ENCODE assay signal across 9 cellular contexts in genomic region chr13:74128171-74128767, GRCh38. TPM values are rescaled to one million over a fixed set of nuclear protein-coding genes. Genes with fewer than 3 reads are reported as not detected.
DNase-seq lines count a peak whose midpoint lies in the region; ATAC-seq and TF ChIP-seq lines count a peak whose summit lies in the region.
"Had no signal": no experiment of that assay in that cellular context is flagged by ENCODE, and none has a peak within 500 bp of the region (broad histone marks: within the 10 kb centered on the region; RNA-seq: fewer than 3 reads in every experiment).

No MANE protein-coding gene starts in this region.

- peaks cover 13% of the 10 kb centered on the region for H3K27me3 Mint-ChIP-seq in CD4-positive, CD25-positive, alpha-beta regulatory T cell
- no peaks in the 10 kb centered on the region for H3K27me3 Mint-ChIP-seq in activated naive CD8-positive, alpha-beta T cell

- peaks cover 54% of the 10 kb centered on the region for H3K4me1 ChIP-seq in CD4-positive, CD25-positive, alpha-beta regulatory T cell (ENCODE audit: control insufficient read depth, insufficient read depth, low read length, poor library complexity, severe bottlenecking)
- H3K4me1 ChIP-seq in HCT116 (ENCODE audit: control insufficient read depth in 1 of 2, insufficient read depth in 2 of 2, low read length in 2 of 2) = peaks cover 35% of the 10 kb centered on the region in 2 experiments
- H3K4me1 ChIP-seq in mesendoderm (ENCODE audit: control insufficient read depth, low read depth, low read length) = peaks cover 2% of the 10 kb centered on the region

- intact Hi-C loops in HCT116 (cut with micrococcal nuclease) = no loop called here

- no peak for DNase-seq in CD4-positive, CD25-positive, alpha-beta regulatory T cell
- DNase-seq in HCT116 (ENCODE audit: low read depth, low spot score) (no peak), mesendoderm (peak; percentile 10), ecto neural progenitor cell (ENCODE audit: low spot score) (no peak), cerebellar nuclear complex (lab: John Stamatoyannopoulos, UW) (no peak), NCI-H510A (lab: John Stamatoyannopoulos, UW) (no peak)
- DNase-seq: NCI-H446 had no signal

- no CpG with 5 or more reads among the region's 6 CpGs for WGBS in mesendoderm (ENCODE audit: extremely low coverage, insufficient coverage, low lambda C conversion rate)

- H3K4ac ChIP-seq in mesendoderm (ENCODE audit: low read depth, low read length) = no peak overlapping the region

- H3K79me1 ChIP-seq in mesendoderm (ENCODE audit: low read length) = peaks cover 11% of the 10 kb centered on the region

- no peak overlapping the region for H3K56ac ChIP-seq in mesendoderm (ENCODE audit: low read length)

- no peak overlapping the region for H4K8ac ChIP-seq in mesendoderm (ENCODE audit: low read depth, low read length)

- no peak overlapping the region for H3K23ac ChIP-seq in mesendoderm (ENCODE audit: low read length)

- RAD21 ChIA-PET in HCT116 (lab: Charles Lee; ENCODE audit: low non-redundant PET in 1 of 2, low total read pairs in 2 of 2, uncharacterized antibody in 2 of 2, unreplicated experiment in 2 of 2) = no interaction called here

- POLR2A ChIA-PET in HCT116 (lab: Charles Lee) = no interaction called here

- ATAC-seq in CD4-positive, CD25-positive, alpha-beta regulatory T cell (ENCODE audit: low read depth in 2 of 2) = no peak
- ATAC-seq in HCT116 (0 out of 2 replicates have a peak, but pooled peaks have one; percentile 49), GM21529 (IDR thresholded peaks at IDR 0.05; ENCODE audit: unreplicated experiment) (no peak)

- no peak overlapping the region for H3K18ac ChIP-seq in mesendoderm (ENCODE audit: low read length)

- no peak for TF ChIP-seq RAD21 in HCT116 (IDR thresholded peaks at IDR 0.05; ENCODE audit: low read depth)

- H3K27me3 ChIP-seq in CD4-positive, CD25-positive, alpha-beta regulatory T cell (ENCODE audit: control insufficient read depth, insufficient read depth, low read length) = no peaks in the 10 kb centered on the region
- H3K27me3 ChIP-seq in HCT116 (ENCODE audit: insufficient read depth, low read length) (no peaks in the 10 kb centered on the region), mesendoderm (ENCODE audit: insufficient read depth, low read length, poor library complexity) (no peaks in the 10 kb centered on the region)

- H3K36me3 Mint-ChIP-seq in CD4-positive, CD25-positive, alpha-beta regulatory T cell = peaks cover 5% of the 10 kb centered on the region
- no peaks in the 10 kb centered on the region for H3K36me3 Mint-ChIP-seq in activated naive CD8-positive, alpha-beta T cell

- H3K4me2 ChIP-seq in HCT116 (ENCODE audit: low read length) (peak overlapping the region; percentile 65), mesendoderm (ENCODE audit: low read length) (no peak overlapping the region)

- TF ChIP-seq CTCF in HCT116 (IDR thresholded peaks at IDR 0.05 in 2 of 3, conservative IDR thresholded peaks at IDR 0.05 in 1 of 3; ENCODE audit: borderline replicate concordance in 1 of 3, insufficient read depth in 1 of 3, low read depth in 2 of 3, low read length in 2 of 3) = no peak

- H2BK5ac ChIP-seq in mesendoderm (ENCODE audit: low read length) = no peak overlapping the region

- no peaks in the 10 kb centered on the region for H3K9me3 Mint-ChIP-seq in CD4-positive, CD25-positive, alpha-beta regulatory T cell
- H3K9me3 Mint-ChIP-seq in activated naive CD8-positive, alpha-beta T cell (ENCODE audit: low read depth) = no peaks in the 10 kb centered on the region

- H3K4me3 ChIP-seq in CD4-positive, CD25-positive, alpha-beta regulatory T cell (ENCODE audit: low read depth, low read length) = peak overlapping the region; percentile 98
- peak overlapping the region in 1 of 2 experiments; percentile 29; a peak in 1 of 4 replicates for H3K4me3 ChIP-seq in HCT116 (replicated peaks in 1 of 2; ENCODE audit: low read depth in 1 of 2, low read length in 2 of 2)
- H3K4me3 ChIP-seq in mesendoderm (ENCODE audit: low read length) = no peak overlapping the region

- peak overlapping the region in 3 of 4 donors; percentile 45 to 72 (median 46) for H3K4me3 Mint-ChIP-seq in CD4-positive, CD25-positive, alpha-beta regulatory T cell
- H3K4me3 Mint-ChIP-seq in activated naive CD8-positive, alpha-beta T cell = peak overlapping the region; percentile 43

- no peaks in the 10 kb centered on the region for H3K9me3 ChIP-seq in CD4-positive, CD25-positive, alpha-beta regulatory T cell (ENCODE audit: control insufficient read depth in 2 of 2, low read length in 2 of 2)
- H3K9me3 ChIP-seq in HCT116 (ENCODE audit: control insufficient read depth in 1 of 2, insufficient read depth in 1 of 2, low read depth in 1 of 2, low read length in 2 of 2) = no peaks in the 10 kb centered on the region

- H3K9ac ChIP-seq in HCT116 (ENCODE audit: low read length) (no peak overlapping the region), mesendoderm (ENCODE audit: low read length) (no peak overlapping the region)

- no peak for TF ChIP-seq POLR2A in HCT116 (IDR thresholded peaks at IDR 0.05; ENCODE audit: borderline replicate concordance, extremely low read depth, insufficient read depth, insufficient read length)

- H2BK15ac ChIP-seq in mesendoderm (replicated peaks; ENCODE audit: low read depth) = no peak overlapping the region

- H3K79me2 ChIP-seq in HCT116 (ENCODE audit: insufficient read depth, low read length) (0 out of 2 replicates have a peak, but pooled peaks cover 4% of the 10 kb centered on the region), mesendoderm (ENCODE audit: control insufficient read depth, insufficient read depth, low read length) (peaks cover 20% of the 10 kb centered on the region)

- H4K20me1 ChIP-seq in HCT116 (ENCODE audit: insufficient read depth) = no peaks in the 10 kb centered on the region

- no peak overlapping the region for H2BK120ac ChIP-seq in mesendoderm (ENCODE audit: low read depth, low read length)

- H4K5ac ChIP-seq in mesendoderm (ENCODE audit: low read length) = no peak overlapping the region

- no peaks in the 10 kb centered on the region for H3K36me3 ChIP-seq in CD4-positive, CD25-positive, alpha-beta regulatory T cell (ENCODE audit: control insufficient read depth, insufficient read depth, low read length)
- H3K36me3 ChIP-seq in HCT116 (ENCODE audit: control insufficient read depth in 1 of 2, insufficient read depth in 2 of 2, low read length in 2 of 2) (no peaks in the 10 kb centered on the region), mesendoderm (ENCODE audit: control insufficient read depth, insufficient read depth, low read length) (no peaks in the 10 kb centered on the region)

- no TSS peak for BruUV-seq in HCT116 (replicated peaks; lab: Mats Ljungman, UMichigan)

- no peaks in the 10 kb centered on the region for H3K9me2 ChIP-seq in HCT116 (ENCODE audit: insufficient read depth)

- CTCF ChIA-PET in HCT116 (lab: Charles Lee) = no interaction called here

- H2AFZ ChIP-seq in HCT116 (ENCODE audit: low read depth, low read length, poor library complexity, severe bottlenecking) = peak overlapping the region; percentile 69

- peak overlapping the region in 2 of 3 donors; percentile 53 to 73 for H3K27ac Mint-ChIP-seq in CD4-positive, CD25-positive, alpha-beta regulatory T cell
- peak overlapping the region; percentile 86 for H3K27ac Mint-ChIP-seq in activated naive CD8-positive, alpha-beta T cell

- no peak overlapping the region for H2AK5ac ChIP-seq in mesendoderm (ENCODE audit: low read length)

- peak overlapping the region; percentile 93 for H3K27ac ChIP-seq in CD4-positive, CD25-positive, alpha-beta regulatory T cell (ENCODE audit: insufficient read depth, low read length, poor library complexity, severe bottlenecking)
- H3K27ac ChIP-seq in HCT116 (ENCODE audit: low read depth, low read length) = peak overlapping the region; percentile 22; the same call in 1 of the 2 replicates
- H3K27ac ChIP-seq in mesendoderm (ENCODE audit: low read depth, low read length) = no peak overlapping the region

- H3K4me1 Mint-ChIP-seq in CD4-positive, CD25-positive, alpha-beta regulatory T cell = peaks cover 50 to 86% (median 70%) of the 10 kb centered on the region in 4 donors
- peaks cover 78% of the 10 kb centered on the region for H3K4me1 Mint-ChIP-seq in activated naive CD8-positive, alpha-beta T cell (ENCODE audit: low read depth)

TF ChIP-seq in HCT116, 20 proteins besides CTCF, POLR2A, EP300 and RAD21:
- TF ChIP-seq EGR1 (IDR thresholded peaks at IDR 0.05; ENCODE audit: low read depth) (peak; percentile 67; the same call in 1 of the 2 replicates), ZNF274 (IDR thresholded peaks at IDR 0.05; ENCODE audit: low read depth, low read length) (no peak), SP1 (IDR thresholded peaks at IDR 0.05; ENCODE audit: low read depth) (0 out of 2 replicates have a peak, but pooled peaks have one; percentile 13), FOSL1 (IDR thresholded peaks at IDR 0.05; ENCODE audit: low read depth) (no peak), POLR2AphosphoS5 (IDR thresholded peaks at IDR 0.05; ENCODE audit: low read depth, low read length) (no peak)
TF ChIP-seq in HCT116: peak in this region for 2.

RNA-seq across cellular contexts. Expression of gene KLF12, which starts 5.9 kb away (rescaled TPM):
- 95.1 TPM for total RNA-seq in CD4-positive, CD25-positive, alpha-beta regulatory T cell
- 10 to 100 TPM; 18.7 to 28.9 (median 26.1) TPM for polyA plus RNA-seq in CD4-positive, CD25-positive, alpha-beta regulatory T cell
- 7.8 TPM for total RNA-seq in HCT116 (2021; ENCODE audit: unreplicated experiment)
- 1.6 and 2.5 TPM in 2 replicates for polyA plus RNA-seq in HCT116 (2012)
- polyA plus RNA-seq in mesendoderm (2013, experiment 1 of 2) = 7.0 TPM
- 6.6 TPM for polyA plus RNA-seq in mesendoderm (2013, experiment 2 of 2)

Comparison
In these comparisons a context has a peak if more than half of its experiments do, and no peak if none do; other contexts are left out.
1. RNA of gene KLF12, which starts 5.9 kb away (total RNA-seq): 95.1 TPM in CD4-positive, CD25-positive, alpha-beta regulatory T cell (single experiment); 7.8 TPM in HCT116 (single experiment); every median in the first group is over 10 times any median in the second.